ENCODE assay signal across 23 cellular contexts in the genomic region with DNA sequence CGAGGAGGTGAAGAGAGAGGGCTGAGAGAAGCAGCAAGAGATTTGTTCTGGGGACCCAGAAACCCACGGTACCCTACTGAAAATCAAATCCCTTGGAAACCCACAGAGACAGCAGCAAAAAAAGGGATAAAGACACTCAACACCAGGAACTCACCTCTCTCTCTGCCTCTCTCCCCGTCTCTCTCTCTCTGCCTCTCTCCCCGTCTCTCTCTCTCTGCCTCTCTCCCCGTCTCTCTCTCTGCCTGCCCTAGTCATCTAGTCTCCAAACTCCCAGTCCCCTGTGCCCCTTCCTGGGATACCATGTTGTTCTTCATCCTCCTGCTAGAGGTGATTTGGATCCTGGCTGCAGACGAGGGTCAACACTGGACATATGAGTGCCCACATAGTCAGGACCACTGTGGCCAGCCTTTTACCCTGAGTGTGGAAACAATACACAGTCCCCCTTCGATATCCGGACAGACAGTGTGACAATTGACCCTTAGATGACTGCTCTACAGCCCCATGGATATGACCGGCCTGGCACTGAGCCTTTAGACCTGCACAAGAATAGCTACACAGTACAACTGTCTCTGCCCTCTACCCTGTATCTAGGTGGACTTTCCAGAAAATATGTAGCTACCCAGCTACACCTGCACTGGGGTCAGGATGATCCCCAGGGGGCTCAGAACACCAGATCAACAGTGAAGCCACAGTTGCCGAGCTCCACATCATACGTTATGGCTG.
"Had no signal": no experiment of that assay in that cellular context is flagged by ENCODE, and none has a peak within 500 bp of the region (broad histone marks: within the 10 kb centered on the region; RNA-seq: fewer than 3 reads in every experiment).

No MANE protein-coding gene starts in this region.

- FAIRE-seq: colon, endothelial cell of umbilical vein, frontal cortex, islet of Langerhans, keratinocyte had no signal

- H3K36me3 ChIP-seq: esophagus muscularis mucosa, gastroesophageal sphincter, heart left ventricle, left lung had no signal

- DNase-seq: dermis blood vessel endothelial cell; dorsolateral prefrontal cortex; effector CD4-positive, alpha-beta T cell; effector memory CD4-positive, alpha-beta T cell; foreskin keratinocyte; heart left ventricle; hippocampal formation; left cardiac atrium; left lung; left ventricle myocardium superior; mammary epithelial cell; mesendoderm; midbrain had no signal

- ATAC-seq: foreskin keratinocyte, gastroesophageal sphincter, heart left ventricle, left cardiac atrium, left lung, left ventricle myocardium superior had no signal

- H3K27me3 ChIP-seq: dorsolateral prefrontal cortex, heart left ventricle, left lung had no signal

- H3K4me1 Mint-ChIP-seq: memory B cell had no signal

- H3K9me3 ChIP-seq: esophagus muscularis mucosa, gastroesophageal sphincter, heart left ventricle, left lung had no signal

- H3K27ac ChIP-seq: coronary artery, dorsolateral prefrontal cortex, esophagus muscularis mucosa, foreskin keratinocyte, gastroesophageal sphincter, heart left ventricle, left lung had no signal

- H3K4me1 ChIP-seq: esophagus muscularis mucosa, foreskin keratinocyte, gastroesophageal sphincter, heart left ventricle, left lung had no signal

- H3K4me3 Mint-ChIP-seq: memory B cell had no signal

- H3K27ac Mint-ChIP-seq: memory B cell had no signal

- H3K4me3 ChIP-seq: coronary artery, dorsolateral prefrontal cortex, esophagus muscularis mucosa, gastroesophageal sphincter, heart left ventricle, left lung, lung had no signal
